Comparison of ENCODE assay signal across 11 cellular contexts in genomic region chr4:94329933-94330332, GRCh38. TPM values are rescaled to one million over a fixed set of nuclear protein-coding genes. Genes with fewer than 3 reads are reported as not detected.
"Had no signal": no experiment of that assay in that cellular context is flagged by ENCODE, and none has a peak within 500 bp of the region (broad histone marks: within the 10 kb centered on the region; RNA-seq: fewer than 3 reads in every experiment).

No MANE protein-coding gene starts in this region.

- H3K4me3 Mint-ChIP-seq: GM23338, H9, IgD-negative memory B cell had no signal

- H3K4me3 ChIP-seq: GM23338 had no signal

- FAIRE-seq: H1, H54, HepG2 had no signal

- DNase-seq: H9, HCEC 1CT, KBM-7 had no signal

- H3K4me1 Mint-ChIP-seq: IgD-negative memory B cell had no signal

- H3K27ac Mint-ChIP-seq: GM23338, H9, IgD-negative memory B cell had no signal

- H3K27ac ChIP-seq: HL-60, KMS-11 had no signal

- ATAC-seq: GM23338, HepG2 had no signal

RNA-seq across cellular contexts. Expression of gene HPGDS, which starts 12.7 kb away (rescaled TPM):
- total RNA-seq: GM23338, H1, H9, HepG2, HT1080 had no signal
- polyA plus RNA-seq: GM23338, H1, HepG2, IgD-negative memory B cell had no signal
